9 cellular contexts compared by ENCODE assay signal in the genomic region with DNA sequence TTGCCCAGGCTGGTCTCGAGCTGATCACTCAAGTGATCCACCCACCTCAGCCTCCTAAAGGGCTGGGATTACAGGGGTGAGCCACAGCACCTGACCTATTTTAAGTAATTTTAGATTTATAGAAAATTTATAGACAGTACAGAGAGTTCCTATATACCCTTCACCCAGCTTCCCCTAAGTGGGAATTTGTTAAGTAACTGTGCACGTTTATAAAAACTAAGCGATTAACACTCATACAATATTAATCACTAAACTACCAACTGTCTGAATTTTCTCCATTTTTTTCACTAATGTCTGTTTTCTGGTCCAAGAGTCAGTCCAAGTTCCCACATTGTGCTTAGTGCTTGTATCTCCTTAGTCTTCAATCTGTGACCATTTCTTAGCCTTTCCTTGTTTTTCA. TPM values are rescaled to one million over a fixed set of nuclear protein-coding genes. Genes with fewer than 3 reads are reported as not detected.
"Had no signal": no experiment of that assay in that cellular context is flagged by ENCODE, and none has a peak within 500 bp of the region (broad histone marks: within the 10 kb centered on the region; RNA-seq: fewer than 3 reads in every experiment).

No MANE protein-coding gene starts in this region.

- FAIRE-seq: G401.6, GM12878, GM12891, GM12892, GM18507, GM19239 had no signal

- DNase-seq: GDM1, GF-D8 had no signal

- ATAC-seq: GM12878 had no signal

- H3K4me3 ChIP-seq: GM12878 had no signal

RNA-seq across cellular contexts. Expression of a gene that starts 5.5 kb away (rescaled TPM):
- total RNA-seq: G401, GM12878 had no signal

RNA-seq across cellular contexts. Expression of a gene that starts 14.4 kb away (rescaled TPM):
- total RNA-seq: G401 had no signal

RNA-seq across cellular contexts. Expression of a gene that starts 35.0 kb away (rescaled TPM):
- total RNA-seq: GM12878 had no signal
